In the genomic region with DNA sequence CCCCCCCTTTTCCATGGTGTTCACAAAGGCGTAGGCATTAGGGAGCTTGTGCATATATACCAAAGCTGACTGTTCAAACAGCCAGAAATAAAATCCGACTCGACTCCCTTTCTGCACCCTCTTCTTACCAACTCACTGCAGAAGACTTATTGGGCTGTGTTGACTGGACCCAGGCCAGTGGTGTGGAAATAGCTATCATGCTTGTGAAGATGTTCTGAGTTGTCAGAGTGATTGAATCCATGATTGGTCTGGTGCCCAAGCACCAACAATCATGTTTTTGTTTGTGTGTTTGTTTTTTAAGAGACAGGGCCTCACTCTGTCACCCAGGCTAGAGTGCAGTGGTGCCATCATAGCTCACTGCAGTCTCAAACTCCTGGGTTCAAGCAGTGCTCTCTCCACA, we compare ENCODE assay signal across 2 cellular contexts.
TF ChIP-seq lines count a peak whose summit lies in the region.

No MANE protein-coding gene starts in this region.

TF ChIP-seq in WTC11, 78 proteins besides CTCF, POLR2A, EP300 and RAD21 (continued from another document):
- TF ChIP-seq ZNF396 (CRISPR knock-in tag; IDR thresholded peaks at IDR 0.05; ENCODE audit: borderline replicate concordance) (no peak), FOXJ3 (CRISPR knock-in tag; IDR thresholded peaks at IDR 0.05; ENCODE audit: borderline replicate concordance) (no peak), JAZF1 (CRISPR knock-in tag; IDR thresholded peaks at IDR 0.05) (no peak), GRHL2 (CRISPR knock-in tag; IDR thresholded peaks at IDR 0.05; ENCODE audit: insufficient replicate concordance, severe bottlenecking) (no peak), ZNF232 (CRISPR knock-in tag; IDR thresholded peaks at IDR 0.05) (no peak), ARID4B (CRISPR knock-in tag; IDR thresholded peaks at IDR 0.05; ENCODE audit: borderline replicate concordance) (no peak), ZNF121 (CRISPR knock-in tag; IDR thresholded peaks at IDR 0.05) (no peak)
- TF ChIP-seq, protein P1, sequence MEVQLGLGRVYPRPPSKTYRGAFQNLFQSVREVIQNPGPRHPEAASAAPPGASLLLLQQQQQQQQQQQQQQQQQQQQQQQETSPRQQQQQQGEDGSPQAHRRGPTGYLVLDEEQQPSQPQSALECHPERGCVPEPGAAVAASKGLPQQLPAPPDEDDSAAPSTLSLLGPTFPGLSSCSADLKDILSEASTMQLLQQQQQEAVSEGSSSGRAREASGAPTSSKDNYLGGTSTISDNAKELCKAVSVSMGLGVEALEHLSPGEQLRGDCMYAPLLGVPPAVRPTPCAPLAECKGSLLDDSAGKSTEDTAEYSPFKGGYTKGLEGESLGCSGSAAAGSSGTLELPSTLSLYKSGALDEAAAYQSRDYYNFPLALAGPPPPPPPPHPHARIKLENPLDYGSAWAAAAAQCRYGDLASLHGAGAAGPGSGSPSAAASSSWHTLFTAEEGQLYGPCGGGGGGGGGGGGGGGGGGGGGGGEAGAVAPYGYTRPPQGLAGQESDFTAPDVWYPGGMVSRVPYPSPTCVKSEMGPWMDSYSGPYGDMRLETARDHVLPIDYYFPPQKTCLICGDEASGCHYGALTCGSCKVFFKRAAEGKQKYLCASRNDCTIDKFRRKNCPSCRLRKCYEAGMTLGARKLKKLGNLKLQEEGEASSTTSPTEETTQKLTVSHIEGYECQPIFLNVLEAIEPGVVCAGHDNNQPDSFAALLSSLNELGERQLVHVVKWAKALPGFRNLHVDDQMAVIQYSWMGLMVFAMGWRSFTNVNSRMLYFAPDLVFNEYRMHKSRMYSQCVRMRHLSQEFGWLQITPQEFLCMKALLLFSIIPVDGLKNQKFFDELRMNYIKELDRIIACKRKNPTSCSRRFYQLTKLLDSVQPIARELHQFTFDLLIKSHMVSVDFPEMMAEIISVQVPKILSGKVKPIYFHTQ (CRISPR knock-in tag; IDR thresholded peaks at IDR 0.05), result no peak
- TF ChIP-seq, protein P2, sequence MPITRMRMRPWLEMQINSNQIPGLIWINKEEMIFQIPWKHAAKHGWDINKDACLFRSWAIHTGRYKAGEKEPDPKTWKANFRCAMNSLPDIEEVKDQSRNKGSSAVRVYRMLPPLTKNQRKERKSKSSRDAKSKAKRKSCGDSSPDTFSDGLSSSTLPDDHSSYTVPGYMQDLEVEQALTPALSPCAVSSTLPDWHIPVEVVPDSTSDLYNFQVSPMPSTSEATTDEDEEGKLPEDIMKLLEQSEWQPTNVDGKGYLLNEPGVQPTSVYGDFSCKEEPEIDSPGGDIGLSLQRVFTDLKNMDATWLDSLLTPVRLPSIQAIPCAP (CRISPR knock-in tag; IDR thresholded peaks at IDR 0.05), result no peak

TF ChIP-seq in HepG2, 621 proteins besides CTCF, POLR2A, EP300 and RAD21 (continued from another document):
- TF ChIP-seq, protein P3, sequence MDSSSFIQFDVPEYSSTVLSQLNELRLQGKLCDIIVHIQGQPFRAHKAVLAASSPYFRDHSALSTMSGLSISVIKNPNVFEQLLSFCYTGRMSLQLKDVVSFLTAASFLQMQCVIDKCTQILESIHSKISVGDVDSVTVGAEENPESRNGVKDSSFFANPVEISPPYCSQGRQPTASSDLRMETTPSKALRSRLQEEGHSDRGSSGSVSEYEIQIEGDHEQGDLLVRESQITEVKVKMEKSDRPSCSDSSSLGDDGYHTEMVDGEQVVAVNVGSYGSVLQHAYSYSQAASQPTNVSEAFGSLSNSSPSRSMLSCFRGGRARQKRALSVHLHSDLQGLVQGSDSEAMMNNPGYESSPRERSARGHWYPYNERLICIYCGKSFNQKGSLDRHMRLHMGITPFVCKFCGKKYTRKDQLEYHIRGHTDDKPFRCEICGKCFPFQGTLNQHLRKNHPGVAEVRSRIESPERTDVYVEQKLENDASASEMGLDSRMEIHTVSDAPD (CRISPR knock-in tag; IDR thresholded peaks at IDR 0.05), result no peak
- TF ChIP-seq, protein P4, sequence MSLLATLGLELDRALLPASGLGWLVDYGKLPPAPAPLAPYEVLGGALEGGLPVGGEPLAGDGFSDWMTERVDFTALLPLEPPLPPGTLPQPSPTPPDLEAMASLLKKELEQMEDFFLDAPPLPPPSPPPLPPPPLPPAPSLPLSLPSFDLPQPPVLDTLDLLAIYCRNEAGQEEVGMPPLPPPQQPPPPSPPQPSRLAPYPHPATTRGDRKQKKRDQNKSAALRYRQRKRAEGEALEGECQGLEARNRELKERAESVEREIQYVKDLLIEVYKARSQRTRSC (CRISPR knock-in tag; IDR thresholded peaks at IDR 0.05; ENCODE audit: low read depth), result no peak
- TF ChIP-seq TEAD2 (CRISPR knock-in tag; IDR thresholded peaks at IDR 0.05), result no peak
- TF ChIP-seq, protein P5, sequence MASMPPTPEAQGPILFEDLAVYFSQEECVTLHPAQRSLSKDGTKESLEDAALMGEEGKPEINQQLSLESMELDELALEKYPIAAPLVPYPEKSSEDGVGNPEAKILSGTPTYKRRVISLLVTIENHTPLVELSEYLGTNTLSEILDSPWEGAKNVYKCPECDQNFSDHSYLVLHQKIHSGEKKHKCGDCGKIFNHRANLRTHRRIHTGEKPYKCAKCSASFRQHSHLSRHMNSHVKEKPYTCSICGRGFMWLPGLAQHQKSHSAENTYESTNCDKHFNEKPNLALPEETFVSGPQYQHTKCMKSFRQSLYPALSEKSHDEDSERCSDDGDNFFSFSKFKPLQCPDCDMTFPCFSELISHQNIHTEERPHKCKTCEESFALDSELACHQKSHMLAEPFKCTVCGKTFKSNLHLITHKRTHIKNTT (CRISPR knock-in tag; IDR thresholded peaks at IDR 0.05), result no peak
- no peak for TF ChIP-seq ZMYM2 (CRISPR knock-in tag; IDR thresholded peaks at IDR 0.05)
- TF ChIP-seq EEA1 (CRISPR knock-in tag; IDR thresholded peaks at IDR 0.05; ENCODE audit: borderline replicate concordance), result no peak
- TF ChIP-seq ZNF44 (CRISPR knock-in tag; IDR thresholded peaks at IDR 0.05), result no peak
- no peak for TF ChIP-seq ZBTB39 (CRISPR knock-in tag; IDR thresholded peaks at IDR 0.05)
- no peak for TF ChIP-seq ZNF24 (IDR thresholded peaks at IDR 0.05)
- no peak for TF ChIP-seq MEIS2 (CRISPR knock-in tag; IDR thresholded peaks at IDR 0.05)
- no peak for TF ChIP-seq PAX8 (CRISPR knock-in tag; IDR thresholded peaks at IDR 0.05; ENCODE audit: borderline replicate concordance)
